Comparison of ENCODE assay signal across 10 cellular contexts in the genomic region with DNA sequence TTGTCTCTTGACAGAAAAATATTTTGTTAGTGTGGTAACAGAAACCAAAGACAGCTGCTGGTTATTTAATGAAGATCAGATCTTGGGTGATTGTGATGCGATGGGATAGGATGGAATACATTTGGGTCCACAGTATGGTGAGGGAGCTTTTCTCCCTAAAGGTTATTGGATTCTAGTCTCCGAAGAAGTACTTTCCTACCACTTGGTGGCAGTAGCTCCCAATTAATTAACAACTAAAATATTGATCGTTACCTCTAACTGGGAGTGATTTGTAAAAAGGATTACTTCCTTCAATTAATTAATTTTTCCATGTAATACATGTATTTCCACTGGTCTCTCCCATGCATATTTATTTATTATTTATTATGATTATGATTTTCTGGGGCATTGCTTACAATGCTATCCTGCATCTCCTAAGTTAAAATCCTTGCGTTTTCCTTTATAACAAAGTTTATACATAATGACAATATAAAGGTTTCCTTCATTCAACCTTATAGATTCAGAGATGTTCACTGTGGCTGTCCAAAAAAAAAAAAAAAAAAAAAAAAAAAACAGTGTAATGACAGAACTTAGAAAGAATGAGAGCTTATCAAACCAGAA. TPM values are rescaled to one million over a fixed set of nuclear protein-coding genes. Genes with fewer than 3 reads are reported as not detected.
DNase-seq lines count a peak whose midpoint lies in the region; TF ChIP-seq lines count a peak whose summit lies in the region.
"Had no signal": no experiment of that assay in that cellular context is flagged by ENCODE, and none has a peak within 500 bp of the region (broad histone marks: within the 10 kb centered on the region; RNA-seq: fewer than 3 reads in every experiment).

No MANE protein-coding gene starts in this region.

- no peak overlapping the region for H3K27ac Mint-ChIP-seq in activated T-helper 1 cell treated with anti-CD3 and anti-CD28 coated beads, Interleukin-12 subunit alpha, Interleukin-12 subunit beta, Interleukin-2, Interleukin-4 antibody, amounts not matched to agents 30 ng/mL and 10 ng/mL and 1 ng/mL, durations not matched to agents 14 hours and 24 hours and 36 hours
- H3K27ac Mint-ChIP-seq: activated naive CD8-positive, alpha-beta T cell; CD4-positive, CD25-positive, alpha-beta regulatory T cell had no signal

- H3K36me3 ChIP-seq in KMS-11 (ENCODE audit: insufficient read depth) (no peaks in the 10 kb centered on the region), stomach (no peaks in the 10 kb centered on the region)

- H3K4me2 ChIP-seq in KMS-11 = no peak overlapping the region

- no peaks in the 10 kb centered on the region for H3K79me2 ChIP-seq in KMS-11 (ENCODE audit: insufficient read depth, low read depth)

- no peak for TF ChIP-seq EP300 in stomach (IDR thresholded peaks at IDR 0.05)

- H3K4me1 Mint-ChIP-seq in activated T-helper 1 cell treated with anti-CD3 and anti-CD28 coated beads, Interleukin-12 subunit alpha, Interleukin-12 subunit beta, Interleukin-2, Interleukin-4 antibody, amounts not matched to agents 30 ng/mL and 10 ng/mL and 1 ng/mL, durations not matched to agents 14 hours and 24 hours and 36 hours (ENCODE audit: low read depth) = no peaks in the 10 kb centered on the region
- H3K4me1 Mint-ChIP-seq: CD4-positive, CD25-positive, alpha-beta regulatory T cell had no signal

- no peaks in the 10 kb centered on the region for H3K36me3 Mint-ChIP-seq in activated T-helper 1 cell treated with anti-CD3 and anti-CD28 coated beads, Interleukin-12 subunit alpha, Interleukin-12 subunit beta, Interleukin-2, Interleukin-4 antibody, amounts not matched to agents 30 ng/mL and 10 ng/mL and 1 ng/mL, durations not matched to agents 14 hours and 24 hours and 36 hours (ENCODE audit: low read depth)
- H3K36me3 Mint-ChIP-seq: activated naive CD8-positive, alpha-beta T cell; CD4-positive, CD25-positive, alpha-beta regulatory T cell had no signal

- intact Hi-C loops in stomach (cut with DNase I; ENCODE audit: low total_unique reads) = loop anchor here (10.0 kb wide), 1 partner anchor 847 kb away; no protein-coding TSS in a partner anchor
- intact Hi-C loops in activated T-helper 1 cell treated with anti-CD3 and anti-CD28 coated beads, Interleukin-12 subunit alpha, Interleukin-12 subunit beta, Interleukin-2, Interleukin-4 antibody, amounts not matched to agents 30 ng/mL and 10 ng/mL and 1 ng/mL, durations not matched to agents 14 hours and 24 hours and 36 hours (cut with micrococcal nuclease) = loop anchor here (2.0 kb wide), 1 partner anchor 851 kb away; no protein-coding TSS in a partner anchor

- no peak overlapping the region for H3K4me3 Mint-ChIP-seq in activated T-helper 1 cell treated with anti-CD3 and anti-CD28 coated beads, Interleukin-12 subunit alpha, Interleukin-12 subunit beta, Interleukin-2, Interleukin-4 antibody, amounts not matched to agents 30 ng/mL and 10 ng/mL and 1 ng/mL, durations not matched to agents 14 hours and 24 hours and 36 hours
- H3K4me3 Mint-ChIP-seq: activated naive CD8-positive, alpha-beta T cell; CD4-positive, CD25-positive, alpha-beta regulatory T cell had no signal

- peak; percentile 78 for TF ChIP-seq CTCF in KMS-11 (conservative IDR thresholded peaks at IDR 0.05; ENCODE audit: low read depth, low read length)
- peak; percentile 64 for TF ChIP-seq CTCF in fibroblast of mammary gland (conservative IDR thresholded peaks at IDR 0.05; ENCODE audit: control insufficient read depth, insufficient read depth, low read depth, low read length)
- peak in 4 of 7 experiments; percentile 26 to 55 (median 33) for TF ChIP-seq CTCF in stomach (IDR thresholded peaks at IDR 0.05)

- H3K9me3 ChIP-seq in stomach = no peaks in the 10 kb centered on the region

- WGBS in stomach, 5 donors = 27 to 34% (median 29%) methylated on average over 4 of the region's 4 CpGs

- H3K4me1 ChIP-seq in KMS-11 (ENCODE audit: low read depth, poor library complexity, severe bottlenecking) (no peaks in the 10 kb centered on the region), stomach (no peaks in the 10 kb centered on the region)

- no peak for TF ChIP-seq POLR2A in stomach (IDR thresholded peaks at IDR 0.05)

- H3K27ac ChIP-seq in KMS-11 (no peak overlapping the region), stomach (no peak overlapping the region)

- H3K27me3 ChIP-seq in KMS-11 (ENCODE audit: insufficient read depth, low read depth) (no peaks in the 10 kb centered on the region), stomach (no peaks in the 10 kb centered on the region)

- H3K9ac ChIP-seq in KMS-11 = no peak overlapping the region

- DNase-seq in NCI-H1436 (lab: John Stamatoyannopoulos, UW) (peak; percentile 42), NCI-H1436 treated with DMSO at 0.1 percent for 48 hours (lab: John Stamatoyannopoulos, UW) (no peak), RPMI7951 (ENCODE audit: low read depth) (peak; percentile 66), fibroblast of mammary gland (ENCODE audit: low read depth) (peak; percentile 53), stomach (no peak), 8988T (no peak)
- DNase-seq in activated T-helper 1 cell treated with anti-CD3 and anti-CD28 coated beads, Interleukin-12 subunit alpha, Interleukin-12 subunit beta, Interleukin-2, Interleukin-4 antibody, amounts not matched to agents 30 ng/mL and 10 ng/mL and 1 ng/mL, durations not matched to agents 14 hours and 24 hours and 36 hours (ENCODE audit: low spot score) = no peak

- H2AFZ ChIP-seq in KMS-11 (ENCODE audit: low read depth) = no peak overlapping the region

- H3K4me3 ChIP-seq in KMS-11 (IDR thresholded peaks at IDR 0.05; ENCODE audit: insufficient read depth, low read depth, low read length) = no peak overlapping the region
- no peak overlapping the region for H3K4me3 ChIP-seq in fibroblast of mammary gland (ENCODE audit: control insufficient read depth, low read depth, low read length)
- H3K4me3 ChIP-seq in stomach = no peak overlapping the region

- no peaks in the 10 kb centered on the region for H4K20me1 ChIP-seq in KMS-11 (ENCODE audit: insufficient read depth)

- no peaks in the 10 kb centered on the region for H3K9me3 Mint-ChIP-seq in activated T-helper 1 cell treated with anti-CD3 and anti-CD28 coated beads, Interleukin-12 subunit alpha, Interleukin-12 subunit beta, Interleukin-2, Interleukin-4 antibody, amounts not matched to agents 30 ng/mL and 10 ng/mL and 1 ng/mL, durations not matched to agents 14 hours and 24 hours and 36 hours
- H3K9me3 Mint-ChIP-seq: CD4-positive, CD25-positive, alpha-beta regulatory T cell had no signal

- H3K27me3 Mint-ChIP-seq in activated T-helper 1 cell treated with anti-CD3 and anti-CD28 coated beads, Interleukin-12 subunit alpha, Interleukin-12 subunit beta, Interleukin-2, Interleukin-4 antibody, amounts not matched to agents 30 ng/mL and 10 ng/mL and 1 ng/mL, durations not matched to agents 14 hours and 24 hours and 36 hours (ENCODE audit: insufficient read depth) = no peaks in the 10 kb centered on the region

RNA-seq across cellular contexts. Expression of a gene that starts 25.6 kb away (rescaled TPM):
- not detected in 2 replicates for total RNA-seq in RPMI7951 (2014; rRNA removed; shearing (Covaris generic))
- under 1 TPM in 1 of 5 donors, not detected in 4; 0.55 TPM for total RNA-seq in stomach
- polyA plus RNA-seq in stomach = under 1 TPM in 1 of 3 donors, not detected in 2; 0.03 TPM
- total RNA-seq in activated T-helper 1 cell treated with anti-CD3 and anti-CD28 coated beads, Interleukin-12 subunit alpha, Interleukin-12 subunit beta, Interleukin-2, Interleukin-4 antibody, amounts not matched to agents 30 ng/mL and 10 ng/mL and 1 ng/mL, durations not matched to agents 14 hours and 24 hours and 36 hours = not detected in 2 replicates
- total RNA-seq: CD4-positive, CD25-positive, alpha-beta regulatory T cell had no signal
- polyA plus RNA-seq: CD4-positive, CD25-positive, alpha-beta regulatory T cell had no signal

RNA-seq across cellular contexts. Expression of a gene that starts 39.0 kb away (rescaled TPM):
- 29.5 and 38.8 TPM in 2 replicates for total RNA-seq in RPMI7951 (2014; rRNA removed; shearing (Covaris generic))
- 10 to 100 TPM in 2 of 5 donors, 1 to 10 TPM in 3; 3.8 to 17.3 (median 5.8) TPM for total RNA-seq in stomach
- 1 to 10 TPM; 5.2 to 9.3 (median 6.2) TPM for polyA plus RNA-seq in stomach
- total RNA-seq in activated T-helper 1 cell treated with anti-CD3 and anti-CD28 coated beads, Interleukin-12 subunit alpha, Interleukin-12 subunit beta, Interleukin-2, Interleukin-4 antibody, amounts not matched to agents 30 ng/mL and 10 ng/mL and 1 ng/mL, durations not matched to agents 14 hours and 24 hours and 36 hours = 41.1 and 42.0 TPM in 2 replicates

Comparison
In these comparisons a context has a peak if more than half of its experiments do, and no peak if none do; other contexts are left out.
1. DNase-seq: peak in NCI-H1436 (single experiment), RPMI7951 (single experiment) and fibroblast of mammary gland (single experiment); none in NCI-H1436 treated with DMSO at 0.1 percent for 48 hours (single experiment), stomach (single experiment), activated T-helper 1 cell treated with anti-CD3 and anti-CD28 coated beads, Interleukin-12 subunit alpha, Interleukin-12 subunit beta, Interleukin-2, Interleukin-4 antibody, amounts not matched to agents 30 ng/mL and 10 ng/mL and 1 ng/mL, durations not matched to agents 14 hours and 24 hours and 36 hours (single experiment) and 8988T (single experiment).
2. Peak in every context shown above with its lines, with median percentiles within 50 percentile points of each other: CTCF ChIP-seq.